In genomic region chr5:127870914-127871313, GRCh38 we compare ENCODE assay signal across 9 cellular contexts.
A peak's percentile ranks its signal among the peaks of the same experiment; 100 is the strongest.
DNase-seq lines count a peak whose midpoint lies in the region; ATAC-seq and TF ChIP-seq lines count a peak whose summit lies in the region.
"Had no signal": no experiment of that assay in that cellular context is flagged by ENCODE, and none has a peak within 500 bp of the region (broad histone marks: within the 10 kb centered on the region; RNA-seq: fewer than 3 reads in every experiment).

No MANE protein-coding gene starts in this region.

- H3K4me1 ChIP-seq in endocrine pancreas (ENCODE audit: control insufficient read depth, insufficient read depth, low read length): peaks cover 6% of the 10 kb centered on the region
- H3K4me1 ChIP-seq in psoas muscle: peaks cover 39% of the 10 kb centered on the region

- ATAC-seq in GM18909 (IDR thresholded peaks at IDR 0.05; ENCODE audit: poor library complexity, unreplicated experiment) (peak; percentile 49), HG03095 (IDR thresholded peaks at IDR 0.05; ENCODE audit: unreplicated experiment) (peak; percentile 54), psoas muscle (peak in 3 of 4 donors; percentile 40 to 67 (median 43)), HG02973 (IDR thresholded peaks at IDR 0.05; ENCODE audit: unreplicated experiment) (no peak)

- H3K9me3 ChIP-seq in endocrine pancreas (ENCODE audit: control insufficient read depth, low read length): no peaks in the 10 kb centered on the region
- H3K9me3 ChIP-seq in psoas muscle: no peaks in the 10 kb centered on the region

- H3K4me3 ChIP-seq in endocrine pancreas (ENCODE audit: control insufficient read depth, insufficient read depth, low read length): peak overlapping the region; percentile 48
- H3K4me3 ChIP-seq in psoas muscle: no peak overlapping the region

- peaks cover 7% of the 10 kb centered on the region for H3K27me3 Mint-ChIP-seq in activated naive CD8-positive, alpha-beta T cell treated with anti-CD3 and anti-CD28 coated beads for 36 hours

- no peaks in the 10 kb centered on the region for H3K36me3 Mint-ChIP-seq in activated naive CD8-positive, alpha-beta T cell treated with anti-CD3 and anti-CD28 coated beads for 36 hours

- peaks cover 5% of the 10 kb centered on the region for H3K4me1 Mint-ChIP-seq in activated naive CD8-positive, alpha-beta T cell treated with anti-CD3 and anti-CD28 coated beads for 36 hours

- H3K36me3 ChIP-seq in endocrine pancreas (ENCODE audit: control insufficient read depth, insufficient read depth, low read length): no peaks in the 10 kb centered on the region
- no peaks in the 10 kb centered on the region for H3K36me3 ChIP-seq in psoas muscle (ENCODE audit: insufficient read depth in 1 of 2, low read depth in 1 of 2)

- no peaks in the 10 kb centered on the region for H3K9me3 Mint-ChIP-seq in activated naive CD8-positive, alpha-beta T cell treated with anti-CD3 and anti-CD28 coated beads for 36 hours

- WGBS in psoas muscle, 3 donors: 31 to 34% (median 33%) methylated on average over 4 of the region's 4 CpGs

- no peak overlapping the region for H3K9ac ChIP-seq in endocrine pancreas (ENCODE audit: control insufficient read depth, insufficient read depth, low read length)

- no peak overlapping the region for H3K4me3 Mint-ChIP-seq in activated naive CD8-positive, alpha-beta T cell treated with anti-CD3 and anti-CD28 coated beads for 36 hours

- no peak for TF ChIP-seq CTCF in psoas muscle (IDR thresholded peaks at IDR 0.05)

- H3K27me3 ChIP-seq in endocrine pancreas (ENCODE audit: control insufficient read depth, insufficient read depth, low read length): no peaks in the 10 kb centered on the region
- no peaks in the 10 kb centered on the region for H3K27me3 ChIP-seq in psoas muscle (ENCODE audit: insufficient read depth in 3 of 3, low read length in 2 of 3)

- DNase-seq in psoas muscle (peak; percentile 64 to 88), NCI-H2171 (lab: John Stamatoyannopoulos, UW) (no peak), NCI-H510A (lab: John Stamatoyannopoulos, UW) (no peak)
- DNase-seq in activated naive CD8-positive, alpha-beta T cell treated with anti-CD3 and anti-CD28 coated beads for 36 hours: no peak

- intact Hi-C loops in psoas muscle (cut with DNase I): loop anchor here in 1 of 2 donors (10.0 kb wide), 1 partner anchor 324 kb away; no protein-coding TSS in a partner anchor

- H3K27ac ChIP-seq in psoas muscle: peak overlapping the region; percentile 32
- H3K27ac ChIP-seq: RWPE1 had no signal

- no peak overlapping the region for H3K27ac Mint-ChIP-seq in activated naive CD8-positive, alpha-beta T cell treated with anti-CD3 and anti-CD28 coated beads for 36 hours

Comparison
In these comparisons a context has a peak if more than half of its experiments do, and no peak if none do; other contexts are left out.
1. DNase-seq: peak in psoas muscle (2 of 2); none in NCI-H2171 (single experiment), NCI-H510A (single experiment) and activated naive CD8-positive, alpha-beta T cell treated with anti-CD3 and anti-CD28 coated beads for 36 hours (single experiment).